16 cellular contexts compared by ENCODE assay signal in the genomic region with DNA sequence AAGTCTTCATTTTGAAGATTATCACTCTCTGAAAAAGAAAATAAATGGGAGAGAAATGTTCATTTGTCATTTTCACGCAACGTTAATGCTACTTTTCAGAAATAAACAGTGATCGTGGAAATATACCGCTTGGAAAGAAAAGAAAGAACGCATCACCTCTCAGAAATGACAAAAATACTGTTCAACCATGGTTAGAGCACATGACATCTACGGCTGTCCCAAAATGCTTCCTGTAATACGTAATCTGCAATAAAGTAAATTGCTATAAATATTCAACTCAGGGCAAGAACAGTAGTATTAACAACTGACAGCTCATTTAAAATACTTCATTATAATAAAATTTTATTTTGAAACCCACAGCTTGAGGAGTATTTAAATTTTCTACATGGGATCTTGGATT.
"Had no signal": no experiment of that assay in that cellular context is flagged by ENCODE, and none has a peak within 500 bp of the region (broad histone marks: within the 10 kb centered on the region; RNA-seq: fewer than 3 reads in every experiment).

No MANE protein-coding gene starts in this region.

- H3K27me3 Mint-ChIP-seq: activated CD8-positive, alpha-beta T cell treated with anti-CD3 and anti-CD28 coated beads for 36 hours; activated T-helper 17 cell treated with anti-CD3 and anti-CD28 coated beads, Interleukin-2, amount 50 U/mL, for 72 hours; natural killer cell treated with Interleukin-12 subunit alpha and Interleukin-12 subunit beta and Interleukin-15 and Interleukin-18, amount 100 ng/mL, for 72 hours had no signal

- H3K27ac ChIP-seq: lower lobe of right lung had no signal

- H3K27me3 ChIP-seq: stomach had no signal

- H3K9me3 Mint-ChIP-seq: activated CD4-positive, alpha-beta T cell treated with anti-CD3 and anti-CD28 coated beads, Interleukin-2, amount 10 ng/mL, durations not matched to agents 24 days and 14 days; activated CD8-positive, alpha-beta T cell treated with anti-CD3 and anti-CD28 coated beads for 36 hours; activated naive CD8-positive, alpha-beta T cell treated with anti-CD3 and anti-CD28 coated beads for 36 hours; activated T-helper 17 cell treated with anti-CD3 and anti-CD28 coated beads, Interleukin-2, amount 50 U/mL, for 72 hours; natural killer cell treated with Interleukin-12 subunit alpha and Interleukin-12 subunit beta and Interleukin-15 and Interleukin-18, amount 100 ng/mL, for 72 hours had no signal

- DNase-seq: activated CD4-positive, alpha-beta T cell treated with anti-CD3 and anti-CD28 coated beads, Interleukin-2, amount 10 ng/mL, durations not matched to agents 24 days and 14 days; activated CD8-positive, alpha-beta T cell treated with anti-CD3 and anti-CD28 coated beads for 36 hours; activated naive CD4-positive, alpha-beta T cell; activated naive CD8-positive, alpha-beta T cell treated with anti-CD3 and anti-CD28 coated beads for 36 hours; activated T-cell treated with anti-CD3 and anti-CD28 coated beads, Interleukin-2, amount 50 U/mL, for 1 hour; amniotic stem cell; caudate nucleus; erythroblast; lower lobe of right lung; small intestine; stimulated activated CD4-positive, alpha-beta T cell treated with anti-CD3 and anti-CD28 coated beads, Interleukin-15, amount 100 ng/mL, for 24 hours; stimulated activated CD4-positive, alpha-beta T cell treated with anti-CD3 and anti-CD28 coated beads, Interleukin-2, amount 100 ng/mL, for 48 hours; stomach; T1000 had no signal

- H3K27ac Mint-ChIP-seq: activated CD4-positive, alpha-beta T cell treated with anti-CD3 and anti-CD28 coated beads, Interleukin-2, amount 10 ng/mL, durations not matched to agents 24 days and 14 days; activated CD8-positive, alpha-beta T cell treated with anti-CD3 and anti-CD28 coated beads for 36 hours; activated naive CD8-positive, alpha-beta T cell treated with anti-CD3 and anti-CD28 coated beads for 36 hours had no signal

- H3K9me3 ChIP-seq: lower lobe of right lung, stomach had no signal

- H3K4me1 Mint-ChIP-seq: activated naive CD8-positive, alpha-beta T cell treated with anti-CD3 and anti-CD28 coated beads for 36 hours; activated T-helper 17 cell treated with anti-CD3 and anti-CD28 coated beads, Interleukin-2, amount 50 U/mL, for 72 hours had no signal

- H3K4me3 ChIP-seq: lower lobe of right lung, stomach had no signal

- H3K36me3 Mint-ChIP-seq: activated naive CD8-positive, alpha-beta T cell treated with anti-CD3 and anti-CD28 coated beads for 36 hours had no signal

- H3K4me3 Mint-ChIP-seq: activated CD4-positive, alpha-beta T cell treated with anti-CD3 and anti-CD28 coated beads, Interleukin-2, amount 10 ng/mL, durations not matched to agents 24 days and 14 days; activated CD8-positive, alpha-beta T cell treated with anti-CD3 and anti-CD28 coated beads for 36 hours; activated naive CD8-positive, alpha-beta T cell treated with anti-CD3 and anti-CD28 coated beads for 36 hours; activated T-helper 17 cell treated with anti-CD3 and anti-CD28 coated beads, Interleukin-2, amount 50 U/mL, for 72 hours; natural killer cell treated with Interleukin-12 subunit alpha and Interleukin-12 subunit beta and Interleukin-15 and Interleukin-18, amount 100 ng/mL, for 72 hours had no signal
